Comparison of ENCODE assay signal across 18 cellular contexts in genomic region chr6:148413321-148414094, GRCh38.
DNase-seq lines count a peak whose midpoint lies in the region; ATAC-seq, FAIRE-seq and TF ChIP-seq lines count a peak whose summit lies in the region.
"Had no signal": no experiment of that assay in that cellular context is flagged by ENCODE, and none has a peak within 500 bp of the region (broad histone marks: within the 10 kb centered on the region; RNA-seq: fewer than 3 reads in every experiment).

No MANE protein-coding gene starts in this region.

- no peak for FAIRE-seq in K562 (lab: Jason Lieb, UNC)
- FAIRE-seq: GM19239 had no signal

- H3K9me3 Mint-ChIP-seq in type B pancreatic cell (peaks cover 6% of the 10 kb centered on the region), progenitor cell of endocrine pancreas (ENCODE audit: low read depth) (peaks cover 5% of the 10 kb centered on the region)

- H3K36me3 ChIP-seq in H7 (replicated peaks; ENCODE audit: control insufficient read depth, insufficient read depth, low read length) (no peaks in the 10 kb centered on the region), K562 (ENCODE audit: control insufficient read depth, insufficient read depth, low read length) (no peaks in the 10 kb centered on the region), colonic mucosa (no peaks in the 10 kb centered on the region)
- H3K36me3 ChIP-seq: BE2C, HAP-1, Peyer's patch had no signal

- no peaks in the 10 kb centered on the region for H3K4me1 ChIP-seq in K562 (replicated peaks in 1 of 2; ENCODE audit: control insufficient read depth in 2 of 2, insufficient read depth in 2 of 2, low read length in 2 of 2)
- H3K4me1 ChIP-seq in colonic mucosa, result no peaks in the 10 kb centered on the region
- H3K4me1 ChIP-seq: BE2C, HAP-1, Peyer's patch had no signal

- under 1% methylated on average over 12 of the region's 12 CpGs for WGBS in K562 (ENCODE audit: insufficient coverage, low coverage, missing lambda C conversion rate)

- no peak overlapping the region for H3K4me3 ChIP-seq in H7 (ENCODE audit: insufficient read depth, low read depth, low read length)
- no peak overlapping the region for H3K4me3 ChIP-seq in K562
- H3K4me3 ChIP-seq in colonic mucosa, result no peak overlapping the region
- H3K4me3 ChIP-seq: HAP-1, Peyer's patch had no signal

- POLR2A ChIA-PET in K562 (lab: Yijun Ruan, JAX), result no interaction called here

- in situ Hi-C loops in K562 (cut with MboI), result no loop called here

- no peaks in the 10 kb centered on the region for H3K9me1 ChIP-seq in K562 (ENCODE audit: control insufficient read depth, insufficient read depth, low read length)

- no peak for TF ChIP-seq POLR2A in K562 (conservative IDR thresholded peaks at IDR 0.05)

- H3K27ac ChIP-seq in K562 (ENCODE audit: extremely low read depth, low read depth, low read length) (no peak overlapping the region), colonic mucosa (no peak overlapping the region)
- H3K27ac ChIP-seq: Peyer's patch had no signal

- no peaks in the 10 kb centered on the region for H4K20me1 ChIP-seq in K562 (replicated peaks; ENCODE audit: control insufficient read depth, insufficient read depth, low read length)

- peak; percentile 43 for DNase-seq in H7
- no peak for DNase-seq in K562 (ENCODE audit: extremely low read depth in 1 of 4, low spot score in 3 of 4)
- DNase-seq in iPS-NIHi7 (ENCODE audit: extremely low spot score), result peak; percentile 23
- no peak for DNase-seq in type B pancreatic cell (ENCODE audit: extremely low spot score, unreplicated experiment)
- DNase-seq in progenitor cell of endocrine pancreas (ENCODE audit: low spot score, unreplicated experiment), result no peak
- DNase-seq in globus pallidus (ENCODE audit: low spot score), result no peak
- DNase-seq in colonic mucosa, result no peak
- DNase-seq: BE2C, DMS79, Kasumi-1, NCI-H1694 treated with DMSO at 0.1 percent for 48 hours, NCI-H2081 treated with DMSO at 0.1 percent for 48 hours, NCI-H2171 treated with DMSO at 0.1 percent for 48 hours, NCI-H524 treated with DMSO at 0.1 percent for 48 hours, NCI-H82, Peyer's patch had no signal

- H3K27ac Mint-ChIP-seq in type B pancreatic cell, result peak overlapping the region; percentile 24
- H3K27ac Mint-ChIP-seq in progenitor cell of endocrine pancreas, result no peak overlapping the region

- H3K4me3 Mint-ChIP-seq in type B pancreatic cell, result no peak overlapping the region
- no peak overlapping the region for H3K4me3 Mint-ChIP-seq in progenitor cell of endocrine pancreas (ENCODE audit: low read depth)

- H3K4me1 Mint-ChIP-seq in type B pancreatic cell (ENCODE audit: unreplicated experiment) (peaks cover 25% of the 10 kb centered on the region), progenitor cell of endocrine pancreas (ENCODE audit: low read depth) (peaks cover 21% of the 10 kb centered on the region)

- TF ChIP-seq EP300 in K562 (IDR thresholded peaks at IDR 0.05; ENCODE audit: low read length), result no peak

- no peaks in the 10 kb centered on the region for H3K27me3 Mint-ChIP-seq in type B pancreatic cell
- no peaks in the 10 kb centered on the region for H3K27me3 Mint-ChIP-seq in progenitor cell of endocrine pancreas

- no peak for ATAC-seq in K562

- H3K9ac ChIP-seq in K562 (ENCODE audit: insufficient read depth in 1 of 2, low read depth in 2 of 2, low read length in 2 of 2), result no peak overlapping the region
- H3K9ac ChIP-seq in colonic mucosa (ENCODE audit: low read depth in 2 of 2, low read length in 2 of 2), result no peak overlapping the region

- BruUV-seq in K562 (replicated peaks; lab: Mats Ljungman, UMichigan), result no TSS peak

- H3K4me2 ChIP-seq in K562 (ENCODE audit: insufficient read depth, low read length), result no peak overlapping the region

- TF ChIP-seq RAD21 in K562 (CRISPR knock-in tag; conservative IDR thresholded peaks at IDR 0.05 in 1 of 2, IDR thresholded peaks at IDR 0.05 in 1 of 2), result no peak

- CTCF ChIA-PET in K562 (lab: Yijun Ruan, JAX; ENCODE audit: low intra/inter-chr PET ratio), result no interaction called here

- H3K9me3 ChIP-seq in K562 (replicated peaks; ENCODE audit: control insufficient read depth, insufficient read depth, low read depth, low read length) (no peaks in the 10 kb centered on the region), colonic mucosa (no peaks in the 10 kb centered on the region)
- H3K9me3 ChIP-seq: BE2C, HAP-1, Peyer's patch had no signal

- H3K79me2 ChIP-seq in K562 (ENCODE audit: control insufficient read depth, insufficient read depth, low read length), result no peaks in the 10 kb centered on the region

- TF ChIP-seq CTCF in K562 (IDR thresholded peaks at IDR 0.05 in 2 of 3, conservative IDR thresholded peaks at IDR 0.05 in 1 of 3; ENCODE audit: insufficient read depth in 2 of 3, low read depth in 1 of 3, low read length in 3 of 3) (no peak), type B pancreatic cell (conservative IDR thresholded peaks at IDR 0.05) (no peak), progenitor cell of endocrine pancreas (IDR thresholded peaks at IDR 0.05; ENCODE audit: unreplicated experiment) (no peak), colonic mucosa (IDR thresholded peaks at IDR 0.05) (no peak)

- intact Hi-C loops in K562 (cut with micrococcal nuclease), result no loop called here
- intact Hi-C loops in colonic mucosa (cut with DNase I), result no loop called here

- H2AFZ ChIP-seq in K562 (ENCODE audit: low read depth, low read length), result no peak overlapping the region

- H3K36me3 Mint-ChIP-seq in type B pancreatic cell (peaks cover 9% of the 10 kb centered on the region), progenitor cell of endocrine pancreas (ENCODE audit: insufficient read depth) (peaks cover 2% of the 10 kb centered on the region)

- no peaks in the 10 kb centered on the region for H3K27me3 ChIP-seq in H7 (ENCODE audit: control insufficient read depth, insufficient read depth, low read length)
- peaks cover 19 to 29% of the 10 kb centered on the region in 2 experiments; a peak in 4 of 5 replicates for H3K27me3 ChIP-seq in K562 (ENCODE audit: control insufficient read depth in 2 of 2, insufficient read depth in 2 of 2, low read length in 2 of 2)
- H3K27me3 ChIP-seq in colonic mucosa, result no peaks in the 10 kb centered on the region
- H3K27me3 ChIP-seq: BE2C, Peyer's patch had no signal

TF ChIP-seq in K562, 482 proteins besides CTCF, POLR2A, EP300 and RAD21:
- TF ChIP-seq ZC3H4 (CRISPR knock-in tag; IDR thresholded peaks at IDR 0.05; ENCODE audit: borderline replicate concordance) (no peak), BRF2 (IDR thresholded peaks at IDR 0.05; ENCODE audit: borderline replicate concordance, insufficient read depth, insufficient read length) (no peak), ZNF316 (IDR thresholded peaks at IDR 0.05) (peak; percentile 86), ZBTB7A (IDR thresholded peaks at IDR 0.05; ENCODE audit: borderline replicate concordance, control insufficient read depth, low read depth, low read length) (no peak), STAT6 (CRISPR knock-in tag; IDR thresholded peaks at IDR 0.05) (no peak), MAFK (IDR thresholded peaks at IDR 0.05; ENCODE audit: low read length) (peak; percentile 62; the same call in 1 of the 2 replicates), HCFC1 (IDR thresholded peaks at IDR 0.05; ENCODE audit: low read depth, low read length) (no peak), C11orf30 (IDR thresholded peaks at IDR 0.05; ENCODE audit: low read depth) (peak; percentile 51), MAFG (tag; conservative IDR thresholded peaks at IDR 0.05) (peak; percentile 66; the same call in 1 of the 2 replicates), MAFF (IDR thresholded peaks at IDR 0.05; ENCODE audit: low read length) (peak; percentile 52; the same call in 1 of the 2 replicates)

Comparison
In these comparisons a context has a peak if more than half of its experiments do, and no peak if none do; other contexts are left out.
1. DNase-seq: peak in H7 (single experiment) and iPS-NIHi7 (single experiment); none in K562 (0 of 4), type B pancreatic cell (single experiment), progenitor cell of endocrine pancreas (single experiment), globus pallidus (single experiment) and colonic mucosa (single experiment).